In the genomic region with DNA sequence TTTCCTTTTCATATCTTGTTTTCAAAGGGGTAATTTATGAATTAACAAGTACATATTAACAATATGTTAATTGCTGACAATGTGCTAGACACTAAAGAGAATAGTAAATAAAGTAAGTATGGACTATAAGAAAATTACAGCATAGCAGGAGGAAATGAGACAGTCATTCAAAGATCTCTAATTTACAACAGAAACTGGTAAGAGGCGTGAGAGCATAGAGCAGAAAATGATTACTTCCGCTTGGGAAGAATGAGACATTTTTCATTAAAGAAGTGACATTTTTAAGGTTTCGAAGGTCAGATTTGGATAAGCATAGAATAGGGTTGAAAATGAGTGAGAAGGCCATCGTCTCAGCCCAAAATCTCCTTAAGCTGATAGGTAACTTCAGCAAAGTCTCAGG, we compare ENCODE assay signal across 20 cellular contexts.
DNase-seq lines count a peak whose midpoint lies in the region; ATAC-seq and TF ChIP-seq lines count a peak whose summit lies in the region.
"Had no signal": no experiment of that assay in that cellular context is flagged by ENCODE, and none has a peak within 500 bp of the region (broad histone marks: within the 10 kb centered on the region; RNA-seq: fewer than 3 reads in every experiment).

No MANE protein-coding gene starts in this region.

- H3K36me3 Mint-ChIP-seq in activated T-cell treated with anti-CD3 and anti-CD28 coated beads, Interleukin-2, amount 50 U/mL, for 24 hours (ENCODE audit: low read depth): no peaks in the 10 kb centered on the region
- H3K36me3 Mint-ChIP-seq: activated naive CD8-positive, alpha-beta T cell treated with anti-CD3 and anti-CD28 coated beads, Interleukin-2, amount 10 ng/mL, durations not matched to agents 7 days and 5 days; neural progenitor cell had no signal

- no peak overlapping the region for H3K4me3 ChIP-seq in adrenal gland
- H3K4me3 ChIP-seq: cardiac muscle cell, hepatocyte, neural progenitor cell, SJCRH30, stomach had no signal

- H3K9me3 ChIP-seq in adrenal gland (replicated peaks in 1 of 3): no peaks in the 10 kb centered on the region
- H3K9me3 ChIP-seq: SJCRH30, stomach had no signal

- intact Hi-C loops in adrenal gland (cut with DNase I): no loop called here

- H3K36me3 ChIP-seq in adrenal gland (replicated peaks in 1 of 2): no peaks in the 10 kb centered on the region
- H3K36me3 ChIP-seq: cardiac muscle cell, SJCRH30 had no signal

- H3K4me1 ChIP-seq in adrenal gland (replicated peaks in 1 of 2): no peaks in the 10 kb centered on the region
- H3K4me1 ChIP-seq: SJCRH30 had no signal

- ATAC-seq in GM18499 (IDR thresholded peaks at IDR 0.05; ENCODE audit: insufficient read depth, unreplicated experiment): peak; percentile 81
- ATAC-seq in GM19395 (IDR thresholded peaks at IDR 0.05; ENCODE audit: unreplicated experiment): peak; percentile 67
- peak; percentile 64 for ATAC-seq in HG02623 (IDR thresholded peaks at IDR 0.05; ENCODE audit: unreplicated experiment)
- peak; percentile 89 for ATAC-seq in HG03432 (IDR thresholded peaks at IDR 0.05; ENCODE audit: unreplicated experiment)
- ATAC-seq: activated T-cell treated with anti-CD3 and anti-CD28 coated beads, Interleukin-2, amount 50 U/mL, for 72 hours had no signal

- no peaks in the 10 kb centered on the region for H3K4me1 Mint-ChIP-seq in activated T-cell treated with anti-CD3 and anti-CD28 coated beads, Interleukin-2, amount 50 U/mL, for 24 hours (ENCODE audit: low read depth)
- H3K4me1 Mint-ChIP-seq: activated naive CD8-positive, alpha-beta T cell treated with anti-CD3 and anti-CD28 coated beads, Interleukin-2, amount 10 ng/mL, durations not matched to agents 7 days and 5 days; neural progenitor cell had no signal

- 82 to 91% (median 83%) methylated on average over 4 of the region's 4 CpGs for WGBS in adrenal gland, 4 donors

- no peak overlapping the region for H3K4me3 Mint-ChIP-seq in activated T-cell treated with anti-CD3 and anti-CD28 coated beads, Interleukin-2, amount 50 U/mL, for 24 hours
- H3K4me3 Mint-ChIP-seq: activated naive CD8-positive, alpha-beta T cell treated with anti-CD3 and anti-CD28 coated beads, Interleukin-2, amount 10 ng/mL, durations not matched to agents 7 days and 5 days; activated T-cell treated with anti-CD3 and anti-CD28 coated beads, Interleukin-2, amount 50 U/mL, for 72 hours; neural progenitor cell had no signal

- H3K9me3 Mint-ChIP-seq in activated T-cell treated with anti-CD3 and anti-CD28 coated beads, Interleukin-2, amount 50 U/mL, for 24 hours: no peaks in the 10 kb centered on the region
- H3K9me3 Mint-ChIP-seq: activated naive CD8-positive, alpha-beta T cell treated with anti-CD3 and anti-CD28 coated beads, Interleukin-2, amount 10 ng/mL, durations not matched to agents 7 days and 5 days; neural progenitor cell had no signal

- H3K27me3 ChIP-seq in adrenal gland: no peaks in the 10 kb centered on the region
- H3K27me3 ChIP-seq: cardiac muscle cell, hepatocyte, neural progenitor cell, SJCRH30, stomach had no signal

- no peak overlapping the region for H3K27ac ChIP-seq in adrenal gland
- H3K27ac ChIP-seq: cardiac muscle cell, hepatocyte, neural progenitor cell, SJCRH30, stomach had no signal

- TF ChIP-seq POLR2A in adrenal gland (IDR thresholded peaks at IDR 0.05): no peak

- no peak for DNase-seq in central memory CD4-positive, alpha-beta T cell
- DNase-seq in activated T-cell treated with anti-CD3 and anti-CD28 coated beads, Interleukin-2, amount 50 U/mL, for 24 hours: no peak
- DNase-seq in GM19240 (ENCODE audit: insufficient read length, low spot score) (no peak), adrenal gland (no peak)
- DNase-seq: activated CD4-positive, alpha-beta T cell treated with anti-CD3 and anti-CD28 coated beads, Interleukin-2, amount 50 U/mL, for 1 hour; activated naive CD8-positive, alpha-beta T cell treated with anti-CD3 and anti-CD28 coated beads, Interleukin-2, amount 10 ng/mL, durations not matched to agents 7 days and 5 days; activated T-cell treated with anti-CD3 and anti-CD28 coated beads, Interleukin-2, amount 50 U/mL, for 72 hours; effector CD4-positive, alpha-beta T cell; NCI-H1436 treated with DMSO at 0.1 percent for 48 hours; NCI-H345; SJCRH30; stimulated activated CD4-positive, alpha-beta T cell treated with anti-CD3 and anti-CD28 coated beads, Interleukin-15, amount 100 ng/mL, for 24 hours; stomach had no signal

- no peak for TF ChIP-seq CTCF in adrenal gland (IDR thresholded peaks at IDR 0.05)

- H3K27me3 Mint-ChIP-seq in activated T-cell treated with anti-CD3 and anti-CD28 coated beads, Interleukin-2, amount 50 U/mL, for 24 hours: peaks cover 8% of the 10 kb centered on the region
- H3K27me3 Mint-ChIP-seq: activated naive CD8-positive, alpha-beta T cell treated with anti-CD3 and anti-CD28 coated beads, Interleukin-2, amount 10 ng/mL, durations not matched to agents 7 days and 5 days had no signal

- no peak overlapping the region for H3K27ac Mint-ChIP-seq in activated T-cell treated with anti-CD3 and anti-CD28 coated beads, Interleukin-2, amount 50 U/mL, for 24 hours
- H3K27ac Mint-ChIP-seq: activated naive CD8-positive, alpha-beta T cell treated with anti-CD3 and anti-CD28 coated beads, Interleukin-2, amount 10 ng/mL, durations not matched to agents 7 days and 5 days; activated T-cell treated with anti-CD3 and anti-CD28 coated beads, Interleukin-2, amount 50 U/mL, for 72 hours; neural progenitor cell had no signal
